9 cellular contexts compared by ENCODE assay signal in the genomic region with DNA sequence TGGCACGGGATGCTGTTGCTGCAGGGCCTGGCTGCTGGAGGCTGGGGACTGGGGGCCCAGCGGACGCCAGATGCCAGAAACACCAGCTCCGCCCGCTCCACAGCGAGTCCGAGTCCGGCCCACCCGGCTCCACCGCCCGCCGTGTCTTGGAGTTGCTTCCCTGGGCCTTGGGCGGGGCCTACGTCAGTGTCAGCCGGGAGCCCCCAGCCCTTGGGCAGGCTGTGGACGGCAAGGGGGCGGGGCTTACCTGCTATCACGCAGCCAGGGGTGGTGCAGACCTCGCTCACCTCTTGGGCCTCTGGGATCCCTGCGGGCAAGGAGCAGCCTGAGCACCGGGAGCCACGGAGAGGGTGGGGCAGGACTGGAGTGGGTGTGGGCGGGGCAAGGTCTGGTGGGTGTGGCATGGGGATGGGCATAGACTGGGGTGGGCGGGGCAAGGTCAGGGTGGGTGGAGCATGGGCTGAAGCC. TPM values are rescaled to one million over a fixed set of nuclear protein-coding genes. Genes with fewer than 3 reads are reported as not detected.
DNase-seq lines count a peak whose midpoint lies in the region; ATAC-seq, FAIRE-seq and TF ChIP-seq lines count a peak whose summit lies in the region.
"Had no signal": no experiment of that assay in that cellular context is flagged by ENCODE, and none has a peak within 500 bp of the region (broad histone marks: within the 10 kb centered on the region; RNA-seq: fewer than 3 reads in every experiment).

No MANE protein-coding gene starts in this region.

- no peak for TF ChIP-seq CTCF in A549 (IDR thresholded peaks at IDR 0.05)
- no peak for TF ChIP-seq CTCF in uterus (IDR thresholded peaks at IDR 0.05)

- ATAC-seq in A549 (peak; percentile 14 to 72; a peak in 3 of 6 replicates), GM18867 (IDR thresholded peaks at IDR 0.05; ENCODE audit: unreplicated experiment) (no peak), GM19023 (IDR thresholded peaks at IDR 0.05; ENCODE audit: unreplicated experiment) (no peak), GM19452 (IDR thresholded peaks at IDR 0.05; ENCODE audit: unreplicated experiment) (no peak)
- ATAC-seq in activated CD8-positive, alpha-beta T cell treated with anti-CD3 and anti-CD28 coated beads, Interleukin-2, amount 10 ng/mL, durations not matched to agents 7 days and 5 days = peak; percentile 64

- H3K4me2 ChIP-seq in A549 = no peak overlapping the region
- H3K4me2 ChIP-seq in GM23248 (ENCODE audit: unreplicated experiment) = no peak overlapping the region

- no peak overlapping the region for H3K27ac ChIP-seq in A549
- H3K27ac ChIP-seq in GM23248 = no peak overlapping the region
- no peak overlapping the region for H3K27ac ChIP-seq in uterus
- H3K27ac ChIP-seq: ascending aorta had no signal

- CTCF ChIA-PET in A549 (lab: Yijun Ruan, JAX) = no interaction called here
- CTCF ChIA-PET in activated CD8-positive, alpha-beta T cell treated with anti-CD3 and anti-CD28 coated beads, Interleukin-2, amount 10 ng/mL, durations not matched to agents 7 days and 5 days (lab: Charles Lee) = no interaction called here

- TF ChIP-seq EP300 in A549 (IDR thresholded peaks at IDR 0.05) = no peak

- TF ChIP-seq POLR2A in A549 (IDR thresholded peaks at IDR 0.05; ENCODE audit: low read length) = no peak
- TF ChIP-seq POLR2A in uterus (IDR thresholded peaks at IDR 0.05) = no peak

- 39% methylated on average over 6 of the region's 24 CpGs for WGBS in A549 (ENCODE audit: missing lambda C conversion rate)
- WGBS in GM23248 (ENCODE audit: low coverage in 1 of 2, low lambda C conversion rate in 2 of 2, missing lambda C conversion rate in 2 of 2), 2 experiments = 6 to 7% methylated on average over 22 of the region's 24 CpGs

- H3K4me1 ChIP-seq in A549 (no peaks in the 10 kb centered on the region), GM23248 (ENCODE audit: insufficient read depth) (no peaks in the 10 kb centered on the region), uterus (no peaks in the 10 kb centered on the region)
- H3K4me1 ChIP-seq: ascending aorta had no signal

- H3K9me2 ChIP-seq in GM23248 (ENCODE audit: insufficient read depth) = no peaks in the 10 kb centered on the region

- no peaks in the 10 kb centered on the region for H3F3A ChIP-seq in GM23248 (ENCODE audit: insufficient read depth)

- POLR2A ChIA-PET in A549 (lab: Yijun Ruan, JAX) = no interaction called here
- POLR2A ChIA-PET in activated CD8-positive, alpha-beta T cell treated with anti-CD3 and anti-CD28 coated beads, Interleukin-2, amount 10 ng/mL, durations not matched to agents 7 days and 5 days (lab: Charles Lee) = no interaction called here

- DNase-seq in A549 (ENCODE audit: low read depth in 1 of 2, low spot score in 1 of 2) (peak in 1 of 2 experiments; percentile 25), GM23248 (peak; percentile 29), iris pigment epithelial cell (ENCODE audit: low read depth) (peak; percentile 12), uterus (no peak)
- DNase-seq in activated CD8-positive, alpha-beta T cell treated with anti-CD3 and anti-CD28 coated beads, Interleukin-2, amount 10 ng/mL, durations not matched to agents 7 days and 5 days = no peak

- H4K20me1 ChIP-seq in GM23248 (ENCODE audit: insufficient read depth) = no peaks in the 10 kb centered on the region

- no peak overlapping the region for H3K4me3 ChIP-seq in A549
- H3K4me3 ChIP-seq in GM23248 = no peak overlapping the region
- no peak overlapping the region for H3K4me3 ChIP-seq in uterus
- H3K4me3 ChIP-seq: ascending aorta had no signal

- H3K27me3 ChIP-seq in GM23248 (replicated peaks; ENCODE audit: insufficient read depth) (no peaks in the 10 kb centered on the region), uterus (peaks cover 0 to 1% of the 10 kb centered on the region in 2 donors)
- H3K27me3 ChIP-seq: ascending aorta had no signal

- H2AFZ ChIP-seq in GM23248 = no peak overlapping the region

- H3K36me3 Mint-ChIP-seq in activated CD8-positive, alpha-beta T cell treated with anti-CD3 and anti-CD28 coated beads, Interleukin-2, amount 10 ng/mL, durations not matched to agents 7 days and 5 days (ENCODE audit: low read depth) = no peaks in the 10 kb centered on the region

- H3K36me3 ChIP-seq in GM23248 (ENCODE audit: low read depth) (no peaks in the 10 kb centered on the region), uterus (no peaks in the 10 kb centered on the region)
- H3K36me3 ChIP-seq: ascending aorta had no signal

- no peak overlapping the region for H3K4me3 Mint-ChIP-seq in activated CD8-positive, alpha-beta T cell treated with anti-CD3 and anti-CD28 coated beads, Interleukin-2, amount 10 ng/mL, durations not matched to agents 7 days and 5 days

- H3K9me3 Mint-ChIP-seq in activated CD8-positive, alpha-beta T cell treated with anti-CD3 and anti-CD28 coated beads, Interleukin-2, amount 10 ng/mL, durations not matched to agents 7 days and 5 days (ENCODE audit: insufficient read depth) = peaks cover 10% of the 10 kb centered on the region

- FAIRE-seq in A549 (lab: Jason Lieb, UNC) = no peak

- no peak overlapping the region for H3K27ac Mint-ChIP-seq in activated CD8-positive, alpha-beta T cell treated with anti-CD3 and anti-CD28 coated beads, Interleukin-2, amount 10 ng/mL, durations not matched to agents 7 days and 5 days

- in situ Hi-C loops in GM23248 (cut with MboI) = no loop called here

- intact Hi-C loops in uterus (cut with DNase I; ENCODE audit: low total_unique reads) = no loop called here

- H3K9me3 ChIP-seq in A549 = peaks cover 7% of the 10 kb centered on the region; the same call in 1 of the 3 replicates
- no peaks in the 10 kb centered on the region for H3K9me3 ChIP-seq in GM23248 (ENCODE audit: low read depth)
- H3K9me3 ChIP-seq in uterus = peaks cover 0 to 3% of the 10 kb centered on the region in 2 donors

- no peaks in the 10 kb centered on the region for H3K79me2 ChIP-seq in GM23248 (ENCODE audit: insufficient read depth)

- no peaks in the 10 kb centered on the region for H3K4me1 Mint-ChIP-seq in activated CD8-positive, alpha-beta T cell treated with anti-CD3 and anti-CD28 coated beads, Interleukin-2, amount 10 ng/mL, durations not matched to agents 7 days and 5 days (ENCODE audit: low read depth)

- H3K9ac ChIP-seq in GM23248 = no peak overlapping the region

- H3K27me3 Mint-ChIP-seq in activated CD8-positive, alpha-beta T cell treated with anti-CD3 and anti-CD28 coated beads, Interleukin-2, amount 10 ng/mL, durations not matched to agents 7 days and 5 days (ENCODE audit: low read depth) = no peaks in the 10 kb centered on the region

- no peak for TF ChIP-seq RAD21 in A549 (conservative IDR thresholded peaks at IDR 0.05 in 1 of 2, IDR thresholded peaks at IDR 0.05 in 1 of 2)

TF ChIP-seq in A549, 52 proteins besides CTCF, POLR2A, EP300 and RAD21 (continues in another document):
- TF ChIP-seq RARB (CRISPR knock-in tag; IDR thresholded peaks at IDR 0.05) = no peak
- no peak for TF ChIP-seq ZNF302 (CRISPR knock-in tag; IDR thresholded peaks at IDR 0.05)
- no peak for TF ChIP-seq CBX8 (IDR thresholded peaks at IDR 0.05)
- TF ChIP-seq EHMT2 (IDR thresholded peaks at IDR 0.05; ENCODE audit: low read depth) = no peak
- no peak for TF ChIP-seq MYC (IDR thresholded peaks at IDR 0.05; ENCODE audit: borderline replicate concordance, low read length)
- TF ChIP-seq ESRRA (IDR thresholded peaks at IDR 0.05; ENCODE audit: borderline replicate concordance, low read length) = no peak

RNA-seq across cellular contexts. Expression of a gene that starts 21.7 kb away (rescaled TPM):
- polyA plus RNA-seq in A549 (2011; rRNA removed) = not detected in 2 replicates
- polyA plus RNA-seq in A549 (2012; cell fraction: cytosol; rRNA removed) = 0.09 TPM in 1 of 2 replicates, not detected in the other
- 0.17 TPM in 1 of 2 replicates, not detected in the other for polyA plus RNA-seq in A549 (2012; cell fraction: nucleus; rRNA removed)
- polyA plus RNA-seq in A549 (2017; fragmentation: RNase III; extraction: RNeasy Plus Mini Kit Qiagen cat#74134 plus additional on column Dnase treatment) = not detected in 3 replicates
- not detected in 2 replicates for polyA minus RNA-seq in A549 (2011; rRNA and poly(A)+ RNA removed)
- not detected in 2 replicates for total RNA-seq in GM23248 (2014; rRNA removed; shearing (Covaris generic))
- polyA plus RNA-seq in GM23248 (2016; fragmentation: Nextera tagmentation; extraction: Ambion mirVana) = not detected in 2 replicates
- 1 to 10 TPM; 3.7 to 4.0 TPM for total RNA-seq in activated CD8-positive, alpha-beta T cell treated with anti-CD3 and anti-CD28 coated beads, Interleukin-2, amount 10 ng/mL, durations not matched to agents 7 days and 5 days
- total RNA-seq in uterus = 1 to 10 TPM in 2 of 4 donors, not detected in 2; 2.6 to 4.8 TPM
- total RNA-seq: ascending aorta had no signal

RNA-seq across cellular contexts. Expression of a gene that starts 24.5 kb away (rescaled TPM):
- 4.4 and 6.6 TPM in 2 replicates for polyA plus RNA-seq in A549 (2011; rRNA removed)
- 14.3 and 19.8 TPM in 2 replicates for polyA plus RNA-seq in A549 (2012; cell fraction: cytosol; rRNA removed)
- polyA plus RNA-seq in A549 (2012; cell fraction: nucleus; rRNA removed) = 29.8 and 31.3 TPM in 2 replicates
- polyA plus RNA-seq in A549 (2017; fragmentation: RNase III; extraction: RNeasy Plus Mini Kit Qiagen cat#74134 plus additional on column Dnase treatment) = 14.7 to 17.4 TPM (median 16.4 TPM) in 3 replicates
- polyA minus RNA-seq in A549 (2011; rRNA and poly(A)+ RNA removed) = 4.5 and 5.9 TPM in 2 replicates
- 8.5 and 11.3 TPM in 2 replicates for total RNA-seq in GM23248 (2014; rRNA removed; shearing (Covaris generic))
- 12.4 and 13.5 TPM in 2 replicates for polyA plus RNA-seq in GM23248 (2016; fragmentation: Nextera tagmentation; extraction: Ambion mirVana)
- total RNA-seq in activated CD8-positive, alpha-beta T cell treated with anti-CD3 and anti-CD28 coated beads, Interleukin-2, amount 10 ng/mL, durations not matched to agents 7 days and 5 days = 10 to 100 TPM; 35.6 to 40.6 TPM
- 10 to 100 TPM in 2 of 4 donors, 1 to 10 TPM in 1, under 1 TPM in 1; 0.51 to 20.5 (median 13.2) TPM for total RNA-seq in uterus

RNA-seq across cellular contexts. Expression of a gene that starts 54.9 kb away (rescaled TPM):
- polyA plus RNA-seq in A549 (2011; rRNA removed) (0.16 and 0.29 TPM in 2 replicates), A549 (2017; fragmentation: RNase III; extraction: RNeasy Plus Mini Kit Qiagen cat#74134 plus additional on column Dnase treatment) (0.22 to 0.31 TPM (median 0.25 TPM) in 3 replicates), GM23248 (2016; fragmentation: Nextera tagmentation; extraction: Ambion mirVana) (7.8 and 7.9 TPM in 2 replicates)
- polyA plus RNA-seq in A549 (2012; cell fraction: cytosol; rRNA removed) = 0.16 and 0.25 TPM in 2 replicates
- polyA plus RNA-seq in A549 (2012; cell fraction: nucleus; rRNA removed) = 1.2 and 1.6 TPM in 2 replicates
- polyA minus RNA-seq in A549 (2011; rRNA and poly(A)+ RNA removed) = 0.29 and 0.34 TPM in 2 replicates
- 4.7 and 13.3 TPM in 2 replicates for total RNA-seq in GM23248 (2014; rRNA removed; shearing (Covaris generic))
- 10 to 100 TPM; 85.8 to 86.5 TPM for total RNA-seq in activated CD8-positive, alpha-beta T cell treated with anti-CD3 and anti-CD28 coated beads, Interleukin-2, amount 10 ng/mL, durations not matched to agents 7 days and 5 days
- total RNA-seq in uterus = 100 to 1,000 TPM in 1 of 4 donors, 10 to 100 TPM in 3; 17.5 to 102 (median 47.7) TPM

Comparison
In these comparisons a context has a peak if more than half of its experiments do, and no peak if none do; other contexts are left out.
1. ATAC-seq: peak in A549 (2 of 2) and activated CD8-positive, alpha-beta T cell treated with anti-CD3 and anti-CD28 coated beads, Interleukin-2, amount 10 ng/mL, durations not matched to agents 7 days and 5 days (single experiment); none in GM18867 (single experiment), GM19023 (single experiment) and GM19452 (single experiment).
2. DNase-seq: peak in GM23248 (single experiment) and iris pigment epithelial cell (single experiment); none in activated CD8-positive, alpha-beta T cell treated with anti-CD3 and anti-CD28 coated beads, Interleukin-2, amount 10 ng/mL, durations not matched to agents 7 days and 5 days (single experiment) and uterus (0 of 2).